ENCODE assay signal across 2 cellular contexts in the genomic region with DNA sequence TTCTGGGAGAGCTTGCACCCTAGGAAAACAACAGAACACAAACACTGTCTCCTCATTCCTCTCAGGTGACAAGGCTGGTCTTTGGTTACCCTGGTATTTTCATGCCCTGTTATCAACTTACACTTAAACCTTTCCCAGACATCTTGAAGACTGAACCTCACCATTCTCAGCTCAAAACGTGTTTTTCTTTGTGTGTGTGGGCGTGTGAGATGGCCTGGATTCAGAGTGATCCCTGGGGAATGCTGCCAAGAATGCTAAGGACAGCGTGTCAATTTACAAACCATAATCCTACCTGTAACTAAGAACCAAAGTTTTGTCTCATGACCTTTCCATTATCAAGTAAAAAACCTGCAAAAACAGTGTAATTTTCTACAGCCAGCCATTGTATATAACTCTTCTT.
TF ChIP-seq lines count a peak whose summit lies in the region.

No MANE protein-coding gene starts in this region.

TF ChIP-seq in HEK293, 187 proteins besides CTCF, POLR2A, EP300 and RAD21 (continued from another document):
- TF ChIP-seq, protein P1, sequence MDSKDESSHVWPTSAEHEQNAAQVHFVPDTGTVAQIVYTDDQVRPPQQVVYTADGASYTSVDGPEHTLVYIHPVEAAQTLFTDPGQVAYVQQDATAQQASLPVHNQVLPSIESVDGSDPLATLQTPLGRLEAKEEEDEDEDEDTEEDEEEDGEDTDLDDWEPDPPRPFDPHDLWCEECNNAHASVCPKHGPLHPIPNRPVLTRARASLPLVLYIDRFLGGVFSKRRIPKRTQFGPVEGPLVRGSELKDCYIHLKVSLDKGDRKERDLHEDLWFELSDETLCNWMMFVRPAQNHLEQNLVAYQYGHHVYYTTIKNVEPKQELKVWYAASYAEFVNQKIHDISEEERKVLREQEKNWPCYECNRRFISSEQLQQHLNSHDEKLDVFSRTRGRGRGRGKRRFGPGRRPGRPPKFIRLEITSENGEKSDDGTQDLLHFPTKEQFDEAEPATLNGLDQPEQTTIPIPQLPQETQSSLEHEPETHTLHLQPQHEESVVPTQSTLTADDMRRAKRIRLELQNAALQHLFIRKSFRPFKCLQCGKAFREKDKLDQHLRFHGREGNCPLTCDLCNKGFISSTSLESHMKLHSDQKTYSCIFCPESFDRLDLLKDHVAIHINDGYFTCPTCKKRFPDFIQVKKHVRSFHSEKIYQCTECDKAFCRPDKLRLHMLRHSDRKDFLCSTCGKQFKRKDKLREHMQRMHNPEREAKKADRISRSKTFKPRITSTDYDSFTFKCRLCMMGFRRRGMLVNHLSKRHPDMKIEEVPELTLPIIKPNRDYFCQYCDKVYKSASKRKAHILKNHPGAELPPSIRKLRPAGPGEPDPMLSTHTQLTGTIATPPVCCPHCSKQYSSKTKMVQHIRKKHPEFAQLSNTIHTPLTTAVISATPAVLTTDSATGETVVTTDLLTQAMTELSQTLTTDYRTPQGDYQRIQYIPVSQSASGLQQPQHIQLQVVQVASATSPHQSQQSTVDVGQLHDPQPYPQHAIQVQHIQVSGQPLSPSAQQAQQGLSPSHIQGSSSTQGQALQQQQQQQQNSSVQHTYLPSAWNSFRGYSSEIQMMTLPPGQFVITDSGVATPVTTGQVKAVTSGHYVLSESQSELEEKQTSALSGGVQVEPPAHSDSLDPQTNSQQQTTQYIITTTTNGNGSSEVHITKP (tag by site-specific recombination; IDR thresholded peaks at IDR 0.05) = no peak
- TF ChIP-seq, protein P2, sequence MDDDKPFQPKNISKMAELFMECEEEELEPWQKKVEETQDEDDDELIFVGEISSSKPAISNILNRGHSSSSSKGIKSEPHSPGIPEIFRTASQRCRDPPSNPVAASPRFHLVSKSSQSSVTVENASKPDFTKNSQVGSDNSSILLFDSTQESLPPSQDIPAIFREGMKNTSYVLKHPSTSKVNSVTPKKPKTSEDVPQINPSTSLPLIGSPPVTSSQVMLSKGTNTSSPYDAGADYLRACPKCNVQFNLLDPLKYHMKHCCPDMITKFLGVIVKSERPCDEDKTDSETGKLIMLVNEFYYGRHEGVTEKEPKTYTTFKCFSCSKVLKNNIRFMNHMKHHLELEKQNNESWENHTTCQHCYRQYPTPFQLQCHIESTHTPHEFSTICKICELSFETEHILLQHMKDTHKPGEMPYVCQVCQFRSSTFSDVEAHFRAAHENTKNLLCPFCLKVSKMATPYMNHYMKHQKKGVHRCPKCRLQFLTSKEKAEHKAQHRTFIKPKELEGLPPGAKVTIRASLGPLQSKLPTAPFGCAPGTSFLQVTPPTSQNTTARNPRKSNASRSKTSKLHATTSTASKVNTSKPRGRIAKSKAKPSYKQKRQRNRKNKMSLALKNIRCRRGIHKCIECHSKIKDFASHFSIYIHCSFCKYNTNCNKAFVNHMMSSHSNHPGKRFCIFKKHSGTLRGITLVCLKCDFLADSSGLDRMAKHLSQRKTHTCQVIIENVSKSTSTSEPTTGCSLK (tag by site-specific recombination; IDR thresholded peaks at IDR 0.05) = no peak
- no peak for TF ChIP-seq ZFP37 (tag by site-specific recombination; IDR thresholded peaks at IDR 0.05)
- TF ChIP-seq ZNF658 (tag by site-specific recombination; IDR thresholded peaks at IDR 0.05) = no peak
- TF ChIP-seq, protein P3, sequence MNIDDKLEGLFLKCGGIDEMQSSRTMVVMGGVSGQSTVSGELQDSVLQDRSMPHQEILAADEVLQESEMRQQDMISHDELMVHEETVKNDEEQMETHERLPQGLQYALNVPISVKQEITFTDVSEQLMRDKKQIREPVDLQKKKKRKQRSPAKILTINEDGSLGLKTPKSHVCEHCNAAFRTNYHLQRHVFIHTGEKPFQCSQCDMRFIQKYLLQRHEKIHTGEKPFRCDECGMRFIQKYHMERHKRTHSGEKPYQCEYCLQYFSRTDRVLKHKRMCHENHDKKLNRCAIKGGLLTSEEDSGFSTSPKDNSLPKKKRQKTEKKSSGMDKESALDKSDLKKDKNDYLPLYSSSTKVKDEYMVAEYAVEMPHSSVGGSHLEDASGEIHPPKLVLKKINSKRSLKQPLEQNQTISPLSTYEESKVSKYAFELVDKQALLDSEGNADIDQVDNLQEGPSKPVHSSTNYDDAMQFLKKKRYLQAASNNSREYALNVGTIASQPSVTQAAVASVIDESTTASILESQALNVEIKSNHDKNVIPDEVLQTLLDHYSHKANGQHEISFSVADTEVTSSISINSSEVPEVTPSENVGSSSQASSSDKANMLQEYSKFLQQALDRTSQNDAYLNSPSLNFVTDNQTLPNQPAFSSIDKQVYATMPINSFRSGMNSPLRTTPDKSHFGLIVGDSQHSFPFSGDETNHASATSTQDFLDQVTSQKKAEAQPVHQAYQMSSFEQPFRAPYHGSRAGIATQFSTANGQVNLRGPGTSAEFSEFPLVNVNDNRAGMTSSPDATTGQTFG (tag by site-specific recombination; IDR thresholded peaks at IDR 0.05; ENCODE audit: borderline replicate concordance) = no peak
- TF ChIP-seq ZNF132 (tag by site-specific recombination; IDR thresholded peaks at IDR 0.05; ENCODE audit: borderline replicate concordance) = no peak
- TF ChIP-seq, protein P4, sequence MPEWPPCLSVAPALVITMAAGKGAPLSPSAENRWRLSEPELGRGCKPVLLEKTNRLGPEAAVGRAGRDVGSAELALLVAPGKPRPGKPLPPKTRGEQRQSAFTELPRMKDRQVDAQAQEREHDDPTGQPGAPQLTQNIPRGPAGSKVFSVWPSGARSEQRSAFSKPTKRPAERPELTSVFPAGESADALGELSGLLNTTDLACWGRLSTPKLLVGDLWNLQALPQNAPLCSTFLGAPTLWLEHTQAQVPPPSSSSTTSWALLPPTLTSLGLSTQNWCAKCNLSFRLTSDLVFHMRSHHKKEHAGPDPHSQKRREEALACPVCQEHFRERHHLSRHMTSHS (tag by site-specific recombination; IDR thresholded peaks at IDR 0.05) = no peak
- no peak for TF ChIP-seq SCRT1 (tag by site-specific recombination; IDR thresholded peaks at IDR 0.05; ENCODE audit: borderline replicate concordance)
- no peak for TF ChIP-seq GLIS1 (tag by site-specific recombination; IDR thresholded peaks at IDR 0.05)
- TF ChIP-seq IKZF3 (tag by site-specific recombination; IDR thresholded peaks at IDR 0.05) = no peak
- TF ChIP-seq ZFHX2 (tag by site-specific recombination; conservative IDR thresholded peaks at IDR 0.05) = peak; percentile 24; the same call in 1 of the 2 replicates
- TF ChIP-seq, protein P5, sequence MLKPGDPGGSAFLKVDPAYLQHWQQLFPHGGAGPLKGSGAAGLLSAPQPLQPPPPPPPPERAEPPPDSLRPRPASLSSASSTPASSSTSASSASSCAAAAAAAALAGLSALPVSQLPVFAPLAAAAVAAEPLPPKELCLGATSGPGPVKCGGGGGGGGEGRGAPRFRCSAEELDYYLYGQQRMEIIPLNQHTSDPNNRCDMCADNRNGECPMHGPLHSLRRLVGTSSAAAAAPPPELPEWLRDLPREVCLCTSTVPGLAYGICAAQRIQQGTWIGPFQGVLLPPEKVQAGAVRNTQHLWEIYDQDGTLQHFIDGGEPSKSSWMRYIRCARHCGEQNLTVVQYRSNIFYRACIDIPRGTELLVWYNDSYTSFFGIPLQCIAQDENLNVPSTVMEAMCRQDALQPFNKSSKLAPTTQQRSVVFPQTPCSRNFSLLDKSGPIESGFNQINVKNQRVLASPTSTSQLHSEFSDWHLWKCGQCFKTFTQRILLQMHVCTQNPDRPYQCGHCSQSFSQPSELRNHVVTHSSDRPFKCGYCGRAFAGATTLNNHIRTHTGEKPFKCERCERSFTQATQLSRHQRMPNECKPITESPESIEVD (tag by site-specific recombination; IDR thresholded peaks at IDR 0.05) = peak; percentile 44

TF ChIP-seq in WTC11, 78 proteins besides CTCF, POLR2A, EP300 and RAD21 (continued from another document):
- TF ChIP-seq, protein P6, sequence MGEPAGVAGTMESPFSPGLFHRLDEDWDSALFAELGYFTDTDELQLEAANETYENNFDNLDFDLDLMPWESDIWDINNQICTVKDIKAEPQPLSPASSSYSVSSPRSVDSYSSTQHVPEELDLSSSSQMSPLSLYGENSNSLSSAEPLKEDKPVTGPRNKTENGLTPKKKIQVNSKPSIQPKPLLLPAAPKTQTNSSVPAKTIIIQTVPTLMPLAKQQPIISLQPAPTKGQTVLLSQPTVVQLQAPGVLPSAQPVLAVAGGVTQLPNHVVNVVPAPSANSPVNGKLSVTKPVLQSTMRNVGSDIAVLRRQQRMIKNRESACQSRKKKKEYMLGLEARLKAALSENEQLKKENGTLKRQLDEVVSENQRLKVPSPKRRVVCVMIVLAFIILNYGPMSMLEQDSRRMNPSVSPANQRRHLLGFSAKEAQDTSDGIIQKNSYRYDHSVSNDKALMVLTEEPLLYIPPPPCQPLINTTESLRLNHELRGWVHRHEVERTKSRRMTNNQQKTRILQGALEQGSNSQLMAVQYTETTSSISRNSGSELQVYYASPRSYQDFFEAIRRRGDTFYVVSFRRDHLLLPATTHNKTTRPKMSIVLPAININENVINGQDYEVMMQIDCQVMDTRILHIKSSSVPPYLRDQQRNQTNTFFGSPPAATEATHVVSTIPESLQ (CRISPR knock-in tag; IDR thresholded peaks at IDR 0.05) = no peak
- TF ChIP-seq ZBTB21 (CRISPR knock-in tag; IDR thresholded peaks at IDR 0.05; ENCODE audit: borderline replicate concordance) (no peak), ZNF219 (CRISPR knock-in tag; IDR thresholded peaks at IDR 0.05; ENCODE audit: borderline replicate concordance) (no peak), NR2C2 (CRISPR knock-in tag; IDR thresholded peaks at IDR 0.05) (no peak), FOXK1 (CRISPR knock-in tag; IDR thresholded peaks at IDR 0.05) (no peak)
- TF ChIP-seq, protein P7, sequence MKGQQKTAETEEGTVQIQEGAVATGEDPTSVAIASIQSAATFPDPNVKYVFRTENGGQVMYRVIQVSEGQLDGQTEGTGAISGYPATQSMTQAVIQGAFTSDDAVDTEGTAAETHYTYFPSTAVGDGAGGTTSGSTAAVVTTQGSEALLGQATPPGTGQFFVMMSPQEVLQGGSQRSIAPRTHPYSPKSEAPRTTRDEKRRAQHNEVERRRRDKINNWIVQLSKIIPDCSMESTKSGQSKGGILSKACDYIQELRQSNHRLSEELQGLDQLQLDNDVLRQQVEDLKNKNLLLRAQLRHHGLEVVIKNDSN (CRISPR knock-in tag; IDR thresholded peaks at IDR 0.05) = no peak
- TF ChIP-seq, protein P8, sequence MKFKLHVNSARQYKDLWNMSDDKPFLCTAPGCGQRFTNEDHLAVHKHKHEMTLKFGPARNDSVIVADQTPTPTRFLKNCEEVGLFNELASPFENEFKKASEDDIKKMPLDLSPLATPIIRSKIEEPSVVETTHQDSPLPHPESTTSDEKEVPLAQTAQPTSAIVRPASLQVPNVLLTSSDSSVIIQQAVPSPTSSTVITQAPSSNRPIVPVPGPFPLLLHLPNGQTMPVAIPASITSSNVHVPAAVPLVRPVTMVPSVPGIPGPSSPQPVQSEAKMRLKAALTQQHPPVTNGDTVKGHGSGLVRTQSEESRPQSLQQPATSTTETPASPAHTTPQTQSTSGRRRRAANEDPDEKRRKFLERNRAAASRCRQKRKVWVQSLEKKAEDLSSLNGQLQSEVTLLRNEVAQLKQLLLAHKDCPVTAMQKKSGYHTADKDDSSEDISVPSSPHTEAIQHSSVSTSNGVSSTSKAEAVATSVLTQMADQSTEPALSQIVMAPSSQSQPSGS (CRISPR knock-in tag; IDR thresholded peaks at IDR 0.05; ENCODE audit: borderline replicate concordance, low read depth) = no peak
- TF ChIP-seq, protein P9, sequence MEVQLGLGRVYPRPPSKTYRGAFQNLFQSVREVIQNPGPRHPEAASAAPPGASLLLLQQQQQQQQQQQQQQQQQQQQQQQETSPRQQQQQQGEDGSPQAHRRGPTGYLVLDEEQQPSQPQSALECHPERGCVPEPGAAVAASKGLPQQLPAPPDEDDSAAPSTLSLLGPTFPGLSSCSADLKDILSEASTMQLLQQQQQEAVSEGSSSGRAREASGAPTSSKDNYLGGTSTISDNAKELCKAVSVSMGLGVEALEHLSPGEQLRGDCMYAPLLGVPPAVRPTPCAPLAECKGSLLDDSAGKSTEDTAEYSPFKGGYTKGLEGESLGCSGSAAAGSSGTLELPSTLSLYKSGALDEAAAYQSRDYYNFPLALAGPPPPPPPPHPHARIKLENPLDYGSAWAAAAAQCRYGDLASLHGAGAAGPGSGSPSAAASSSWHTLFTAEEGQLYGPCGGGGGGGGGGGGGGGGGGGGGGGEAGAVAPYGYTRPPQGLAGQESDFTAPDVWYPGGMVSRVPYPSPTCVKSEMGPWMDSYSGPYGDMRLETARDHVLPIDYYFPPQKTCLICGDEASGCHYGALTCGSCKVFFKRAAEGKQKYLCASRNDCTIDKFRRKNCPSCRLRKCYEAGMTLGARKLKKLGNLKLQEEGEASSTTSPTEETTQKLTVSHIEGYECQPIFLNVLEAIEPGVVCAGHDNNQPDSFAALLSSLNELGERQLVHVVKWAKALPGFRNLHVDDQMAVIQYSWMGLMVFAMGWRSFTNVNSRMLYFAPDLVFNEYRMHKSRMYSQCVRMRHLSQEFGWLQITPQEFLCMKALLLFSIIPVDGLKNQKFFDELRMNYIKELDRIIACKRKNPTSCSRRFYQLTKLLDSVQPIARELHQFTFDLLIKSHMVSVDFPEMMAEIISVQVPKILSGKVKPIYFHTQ (CRISPR knock-in tag; IDR thresholded peaks at IDR 0.05) = no peak
- TF ChIP-seq, protein P10, sequence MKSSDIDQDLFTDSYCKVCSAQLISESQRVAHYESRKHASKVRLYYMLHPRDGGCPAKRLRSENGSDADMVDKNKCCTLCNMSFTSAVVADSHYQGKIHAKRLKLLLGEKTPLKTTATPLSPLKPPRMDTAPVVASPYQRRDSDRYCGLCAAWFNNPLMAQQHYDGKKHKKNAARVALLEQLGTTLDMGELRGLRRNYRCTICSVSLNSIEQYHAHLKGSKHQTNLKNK (CRISPR knock-in tag; IDR thresholded peaks at IDR 0.05) = no peak
